ENCODE assay signal across 8 cellular contexts in genomic region chr13:31045621-31046081, GRCh38.
A peak's percentile ranks its signal among the peaks of the same experiment; 100 is the strongest.
DNase-seq lines count a peak whose midpoint lies in the region; ATAC-seq and TF ChIP-seq lines count a peak whose summit lies in the region.

No MANE protein-coding gene starts in this region.

- in situ Hi-C loops in transverse colon (cut with MboI; ENCODE audit: low pct_ligation_motif_present in 1 of 4, low pct_unique_long_range_greater_than_20kb in 1 of 4, low sequenced_read_pairs in 3 of 4): loop anchor here in 3 of 4 donors (25.0 kb wide), 2 partner anchors 208 to 908 kb away; no protein-coding TSS in a partner anchor

- peak; percentile 91 for DNase-seq in MG63
- DNase-seq in activated CD8-positive, alpha-beta memory T cell treated with anti-CD3 and anti-CD28 coated beads for 1 hour (ENCODE audit: extremely low read depth in 1 of 2, low read depth in 1 of 2): peak; percentile 40 to 49
- no peak for DNase-seq in endothelial cell (ENCODE audit: low spot score)
- no peak for DNase-seq in osteocyte (ENCODE audit: extremely low spot score, unreplicated experiment)
- peak; percentile 83 for DNase-seq in transverse colon
- DNase-seq in SKM-1 treated with dmso at 0.1 percent for 144 hours (lab: John Stamatoyannopoulos, UW; ENCODE audit: unreplicated experiment): no peak
- DNase-seq in ecto neural progenitor cell (ENCODE audit: low spot score): no peak

- peaks cover 12 to 36% (median 30%) of the 10 kb centered on the region in 4 donors for H3K4me1 ChIP-seq in transverse colon

- H3K4me3 Mint-ChIP-seq in endothelial cell (ENCODE audit: unreplicated experiment) (no peak overlapping the region), osteocyte (ENCODE audit: unreplicated experiment) (no peak overlapping the region)

- H3K27ac Mint-ChIP-seq in endothelial cell (ENCODE audit: unreplicated experiment): peak overlapping the region; percentile 20
- peak overlapping the region; percentile 90 for H3K27ac Mint-ChIP-seq in osteocyte (ENCODE audit: unreplicated experiment)

- 23 to 30% methylated on average over 2 to 8 of the region's 8 CpGs for WGBS in transverse colon (ENCODE audit: low coverage in 1 of 2), 2 donors

- H3K36me3 ChIP-seq in MG63: no peaks in the 10 kb centered on the region
- no peaks in the 10 kb centered on the region for H3K36me3 ChIP-seq in transverse colon

- no peaks in the 10 kb centered on the region for H3K9me3 ChIP-seq in MG63
- H3K9me3 ChIP-seq in transverse colon: no peaks in the 10 kb centered on the region

- H3K27ac ChIP-seq in transverse colon: peak overlapping the region; percentile 80 to 84 (median 80)

- no peak for TF ChIP-seq POLR2A in transverse colon (IDR thresholded peaks at IDR 0.05)

- H3K9me3 Mint-ChIP-seq in endothelial cell (ENCODE audit: unreplicated experiment) (no peaks in the 10 kb centered on the region), osteocyte (ENCODE audit: unreplicated experiment) (no peaks in the 10 kb centered on the region)

- H3K27me3 Mint-ChIP-seq in endothelial cell (ENCODE audit: unreplicated experiment) (peaks cover 1% of the 10 kb centered on the region), osteocyte (ENCODE audit: unreplicated experiment) (no peaks in the 10 kb centered on the region)

- H3K27me3 ChIP-seq in MG63 (no peaks in the 10 kb centered on the region), transverse colon (no peaks in the 10 kb centered on the region)

- no peaks in the 10 kb centered on the region for H3K36me3 Mint-ChIP-seq in endothelial cell (ENCODE audit: low read depth, unreplicated experiment)
- H3K36me3 Mint-ChIP-seq in osteocyte (ENCODE audit: unreplicated experiment): no peaks in the 10 kb centered on the region

- peak; percentile 33 for ATAC-seq in GM18870 (IDR thresholded peaks at IDR 0.05; ENCODE audit: unreplicated experiment)

- intact Hi-C loops in transverse colon (cut with DNase I; ENCODE audit: low total_unique reads): no loop called here

- TF ChIP-seq EP300 in transverse colon (IDR thresholded peaks at IDR 0.05; ENCODE audit: low read depth): no peak

- no peak overlapping the region for H3K4me3 ChIP-seq in MG63
- no peak overlapping the region for H3K4me3 ChIP-seq in transverse colon

- TF ChIP-seq CTCF in endothelial cell (IDR thresholded peaks at IDR 0.05; ENCODE audit: unreplicated experiment) (no peak), osteocyte (IDR thresholded peaks at IDR 0.05) (no peak), transverse colon (IDR thresholded peaks at IDR 0.05) (no peak)

- peaks cover 5% of the 10 kb centered on the region for H3K4me1 Mint-ChIP-seq in endothelial cell (ENCODE audit: unreplicated experiment)
- peaks cover 22% of the 10 kb centered on the region for H3K4me1 Mint-ChIP-seq in osteocyte (ENCODE audit: unreplicated experiment)

Comparison
In these comparisons a context has a peak if more than half of its experiments do, and no peak if none do; other contexts are left out.
1. DNase-seq: peak in MG63 (single experiment), activated CD8-positive, alpha-beta memory T cell treated with anti-CD3 and anti-CD28 coated beads for 1 hour (2 of 2) and transverse colon (single experiment); none in endothelial cell (single experiment), osteocyte (single experiment), SKM-1 treated with dmso at 0.1 percent for 144 hours (single experiment) and ecto neural progenitor cell (single experiment).